12 cellular contexts compared by ENCODE assay signal in genomic region chr6:4800662-4801061, GRCh38.
"Had no signal": no experiment of that assay in that cellular context is flagged by ENCODE, and none has a peak within 500 bp of the region (broad histone marks: within the 10 kb centered on the region; RNA-seq: fewer than 3 reads in every experiment).

No MANE protein-coding gene starts in this region.

- H3K9me3 ChIP-seq: gastrocnemius medialis, testis had no signal

- H3K4me3 ChIP-seq: gastrocnemius medialis, testis had no signal

- H3K27me3 Mint-ChIP-seq: stimulated activated naive CD8-positive, alpha-beta T cell treated with anti-CD3 and anti-CD28 coated beads, Interleukin-15, amount 100 ng/mL, for 72 hours had no signal

- FAIRE-seq: astrocyte, keratinocyte had no signal

- DNase-seq: activated T-cell treated with anti-CD3 and anti-CD28 coated beads, Interleukin-2, amount 50 U/mL, for 48 hours; gastrocnemius medialis; left ventricle myocardium superior; mesendoderm; stimulated activated CD4-positive, alpha-beta T cell treated with anti-CD3 and anti-CD28 coated beads, Interleukin-4, amount 100 ng/mL, for 1 hour; testis had no signal

- ATAC-seq: gastrocnemius medialis, left ventricle myocardium superior had no signal

- H3K9me3 Mint-ChIP-seq: T-helper 1 cell treated with Interleukin-12 subunit alpha and Interleukin-12 subunit beta and Interleukin-4 antibody, amounts not matched to agents 30 μg/mL and 1 μg/mL, for 36 hours had no signal

- H3K4me3 Mint-ChIP-seq: neural crest cell; T-helper 1 cell treated with Interleukin-12 subunit alpha and Interleukin-12 subunit beta and Interleukin-4 antibody, amounts not matched to agents 30 μg/mL and 1 μg/mL, for 36 hours had no signal

- H3K27ac ChIP-seq: epithelial cell of prostate, gastrocnemius medialis, testis had no signal

- H3K27me3 ChIP-seq: gastrocnemius medialis, testis had no signal

- H3K36me3 ChIP-seq: gastrocnemius medialis had no signal

- H3K27ac Mint-ChIP-seq: T-helper 1 cell treated with Interleukin-12 subunit alpha and Interleukin-12 subunit beta and Interleukin-4 antibody, amounts not matched to agents 30 μg/mL and 1 μg/mL, for 36 hours had no signal
